Comparison of ENCODE assay signal across 30 cellular contexts in genomic region chr2:220458051-220458450, GRCh38.
"Had no signal": no experiment of that assay in that cellular context is flagged by ENCODE, and none has a peak within 500 bp of the region (broad histone marks: within the 10 kb centered on the region; RNA-seq: fewer than 3 reads in every experiment).

No MANE protein-coding gene starts in this region.

- H3K4me1 ChIP-seq: colonic mucosa, gastrocnemius medialis had no signal

- H3K27ac ChIP-seq: brain microvascular endothelial cell, cardiac muscle cell, colonic mucosa, gastrocnemius medialis, heart left ventricle, VCaP had no signal

- H3K36me3 ChIP-seq: brain microvascular endothelial cell, cardiac muscle cell, colonic mucosa, gastrocnemius medialis, heart left ventricle had no signal

- H3K27me3 ChIP-seq: brain microvascular endothelial cell, cardiac muscle cell, colonic mucosa, gastrocnemius medialis, heart left ventricle had no signal

- H3K9me3 ChIP-seq: colonic mucosa, gastrocnemius medialis, heart left ventricle had no signal

- FAIRE-seq: astrocyte, endometrium, endothelial cell of umbilical vein had no signal

- H3K4me3 ChIP-seq: cardiac muscle cell, colonic mucosa, gastrocnemius medialis, heart left ventricle had no signal

- DNase-seq: activated CD4-positive, alpha-beta T cell treated with anti-CD3 and anti-CD28 coated beads for 1 hour; activated CD4-positive, alpha-beta T cell treated with anti-CD3 and anti-CD28 coated beads for 4 hours; activated CD4-positive, alpha-beta T cell treated with anti-CD3 and anti-CD28 coated beads, Interleukin-2, amount 10 ng/mL, durations not matched to agents 7 days and 5 days; activated CD4-positive, alpha-beta T cell treated with anti-CD3 and anti-CD28 coated beads, Interleukin-2, amount 50 U/mL, for 48 hours; activated CD8-positive, alpha-beta memory T cell treated with anti-CD3 and anti-CD28 coated beads for 24 hours; activated CD8-positive, alpha-beta T cell treated with anti-CD3 and anti-CD28 coated beads for 36 hours; activated effector memory CD4-positive, alpha-beta T cell treated with Interleukin-2 at 50 U/mL for 16 hours; activated gamma-delta T cell treated with Interleukin-2 at 50 U/mL for 16 hours; activated naive CD4-positive, alpha-beta T cell treated with anti-CD3 and anti-CD28 coated beads, Interleukin-2, amount 50 U/mL, for 16 hours; activated naive CD4-positive, alpha-beta T cell treated with Interleukin-2 at 50 U/mL for 16 hours; activated T-cell treated with anti-CD3 and anti-CD28 coated beads, Interleukin-2, amount 50 U/mL, for 4 hours; amniotic stem cell; brain microvascular endothelial cell; central memory CD4-positive, alpha-beta T cell; cerebellar nuclear complex; colonic mucosa; effector CD8-positive, alpha-beta T cell; foreskin fibroblast; gastrocnemius medialis; glutamatergic neuron; heart left ventricle; T-helper 2 cell had no signal

- ATAC-seq: activated CD8-positive, alpha-beta T cell treated with anti-CD3 and anti-CD28 coated beads for 36 hours; activated T-cell treated with anti-CD3 and anti-CD28 coated beads, Interleukin-2, amount 50 U/mL, for 4 hours; activated T-helper 17 cell treated with anti-CD3 and anti-CD28 coated beads, Interleukin-2, amount 50 U/mL, for 72 hours; esophagus mucosa; gastrocnemius medialis; heart left ventricle; WTC11 had no signal
